Comparison of ENCODE assay signal across 8 cellular contexts in genomic region chr17:47188799-47189731, GRCh38.
DNase-seq lines count a peak whose midpoint lies in the region; ATAC-seq lines count a peak whose summit lies in the region.

A gene with protein sequence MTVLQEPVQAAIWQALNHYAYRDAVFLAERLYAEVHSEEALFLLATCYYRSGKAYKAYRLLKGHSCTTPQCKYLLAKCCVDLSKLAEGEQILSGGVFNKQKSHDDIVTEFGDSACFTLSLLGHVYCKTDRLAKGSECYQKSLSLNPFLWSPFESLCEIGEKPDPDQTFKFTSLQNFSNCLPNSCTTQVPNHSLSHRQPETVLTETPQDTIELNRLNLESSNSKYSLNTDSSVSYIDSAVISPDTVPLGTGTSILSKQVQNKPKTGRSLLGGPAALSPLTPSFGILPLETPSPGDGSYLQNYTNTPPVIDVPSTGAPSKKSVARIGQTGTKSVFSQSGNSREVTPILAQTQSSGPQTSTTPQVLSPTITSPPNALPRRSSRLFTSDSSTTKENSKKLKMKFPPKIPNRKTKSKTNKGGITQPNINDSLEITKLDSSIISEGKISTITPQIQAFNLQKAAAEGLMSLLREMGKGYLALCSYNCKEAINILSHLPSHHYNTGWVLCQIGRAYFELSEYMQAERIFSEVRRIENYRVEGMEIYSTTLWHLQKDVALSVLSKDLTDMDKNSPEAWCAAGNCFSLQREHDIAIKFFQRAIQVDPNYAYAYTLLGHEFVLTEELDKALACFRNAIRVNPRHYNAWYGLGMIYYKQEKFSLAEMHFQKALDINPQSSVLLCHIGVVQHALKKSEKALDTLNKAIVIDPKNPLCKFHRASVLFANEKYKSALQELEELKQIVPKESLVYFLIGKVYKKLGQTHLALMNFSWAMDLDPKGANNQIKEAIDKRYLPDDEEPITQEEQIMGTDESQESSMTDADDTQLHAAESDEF (minus strand): TSS chr17:47189295. CDS start chr17:47189172, 123 bp downstream.

- DNase-seq in C1 segment of cervical spinal cord (lab: John Stamatoyannopoulos, UW): peak; percentile 78 to 98 (median 96)
- DNase-seq in NCI-H748 treated with DMSO at 0.1 percent for 48 hours (lab: John Stamatoyannopoulos, UW): peak; percentile 97
- DNase-seq in activated CD4-positive, alpha-beta T cell treated with anti-CD3 and anti-CD28 coated beads, Interleukin-2, amount 50 U/mL, for 24 hours (ENCODE audit: low read depth in 1 of 2, low spot score in 1 of 2): peak; percentile 100
- peak; percentile 100 for DNase-seq in dedifferentiated amniotic fluid mesenchymal stem cell (ENCODE audit: extremely low spot score)
- peak; percentile 99 for DNase-seq in left kidney (ENCODE audit: low read depth, low spot score)
- DNase-seq in stimulated activated CD4-positive, alpha-beta T cell treated with anti-CD3 and anti-CD28 coated beads, Interleukin-2, amount 100 ng/mL, for 24 hours: peak; percentile 100

- ATAC-seq in GM19372 (IDR thresholded peaks at IDR 0.05; ENCODE audit: low read depth, unreplicated experiment): peak; percentile 87
- ATAC-seq in HG03558 (IDR thresholded peaks at IDR 0.05; ENCODE audit: extremely low read depth, unreplicated experiment): peak; percentile 63

Comparison
In these comparisons a context has a peak if more than half of its experiments do, and no peak if none do; other contexts are left out.
1. Peak in every context shown above with its lines: DNase-seq and ATAC-seq.